ENCODE assay signal across 31 cellular contexts in genomic region chr2:16251511-16252205, GRCh38.
"Had no signal": no experiment of that assay in that cellular context is flagged by ENCODE, and none has a peak within 500 bp of the region (broad histone marks: within the 10 kb centered on the region; RNA-seq: fewer than 3 reads in every experiment).

No MANE protein-coding gene starts in this region.

- H3K9me3 ChIP-seq: esophagus squamous epithelium, heart right ventricle, left lung, sigmoid colon, thyroid gland, upper lobe of right lung had no signal

- H3K4me3 ChIP-seq: esophagus squamous epithelium, heart right ventricle, left lung, lung, sigmoid colon, smooth muscle cell, thyroid gland, upper lobe of right lung had no signal

- H3K4me2 ChIP-seq: smooth muscle cell had no signal

- H3K27ac ChIP-seq: brain microvascular endothelial cell, epithelial cell of prostate, esophagus squamous epithelium, heart right ventricle, left lung, sigmoid colon, thyroid gland, upper lobe of right lung had no signal

- H3K36me3 ChIP-seq: brain microvascular endothelial cell, esophagus squamous epithelium, heart right ventricle, left lung, sigmoid colon, thyroid gland, upper lobe of right lung had no signal

- H3K27me3 ChIP-seq: brain microvascular endothelial cell, thyroid gland, upper lobe of right lung had no signal

- DNase-seq: activated CD4-positive, alpha-beta memory T cell treated with anti-CD3 and anti-CD28 coated beads, Interleukin-2, amount 10 ng/mL, durations not matched to agents 7 days and 5 days; activated CD4-positive, alpha-beta T cell treated with anti-CD3 and anti-CD28 coated beads, Interleukin-2, amount 10 ng/mL, durations not matched to agents 24 days and 14 days; activated CD4-positive, CD25-positive, alpha-beta regulatory T cell treated with anti-CD3 and anti-CD28 coated beads, Interleukin-2, amount 50 U/mL, for 72 hours; activated CD8-positive, alpha-beta memory T cell treated with anti-CD3 and anti-CD28 coated beads, Interleukin-2, amount 50 U/mL, for 48 hours; activated gamma-delta T cell; activated naive CD4-positive, alpha-beta T cell treated with anti-CD3 and anti-CD28 coated beads, Interleukin-2, amount 50 U/mL, for 16 hours; activated T-cell treated with anti-CD3 and anti-CD28 coated beads, Interleukin-2, amount 50 U/mL, for 24 hours; amniotic stem cell; brain microvascular endothelial cell; effector CD4-positive, alpha-beta T cell; esophagus squamous epithelium; foreskin melanocyte; heart right ventricle; kidney glomerular epithelial cell; mesendoderm; naive B cell; posterior cingulate gyrus; sigmoid colon; stimulated activated CD4-positive, alpha-beta T cell treated with anti-CD3 and anti-CD28 coated beads, Interleukin-1b, Interleukin-23, amount 100 ng/mL, for 48 hours; stimulated activated CD4-positive, alpha-beta T cell treated with anti-CD3 and anti-CD28 coated beads, Interleukin-4, amount 100 ng/mL, for 4 hours; stimulated activated CD8-positive, alpha-beta memory T cell treated with anti-CD3 and anti-CD28 coated beads, Interleukin-4, amount 100 ng/mL, for 48 hours; stimulated activated naive CD8-positive, alpha-beta T cell treated with anti-CD3 and anti-CD28 coated beads, Interleukin-15, amount 100 ng/mL, for 72 hours; SW 1271; T1000 had no signal

- ATAC-seq: heart right ventricle; stimulated activated memory B cell treated with anti-CD40 and anti-IgM and Interleukin-4, amounts not matched to agents 10 μg/mL and 1 μg/mL and 100 μg/mL, for 72 hours; stimulated activated naive CD8-positive, alpha-beta T cell treated with anti-CD3 and anti-CD28 coated beads, Interleukin-15, amount 100 ng/mL, for 72 hours had no signal

- H3K4me1 ChIP-seq: heart right ventricle, sigmoid colon, thyroid gland, upper lobe of right lung had no signal
